In genomic region chr4:12595986-12596385, GRCh38 we compare ENCODE assay signal across 19 cellular contexts.
"Had no signal": no experiment of that assay in that cellular context is flagged by ENCODE, and none has a peak within 500 bp of the region (broad histone marks: within the 10 kb centered on the region; RNA-seq: fewer than 3 reads in every experiment).

No MANE protein-coding gene starts in this region.

- FAIRE-seq: endometrium, TTC549 had no signal

- H3K27ac ChIP-seq: body of pancreas, esophagus muscularis mucosa had no signal

- ATAC-seq: activated naive CD4-positive, alpha-beta T cell treated with anti-CD3 and anti-CD28 coated beads, Interleukin-2, amount 50 U/mL, for 72 hours; body of pancreas; mucosa of descending colon; naive thymus-derived CD8-positive, alpha-beta T cell; sciatic nerve; T-helper 17 cell had no signal

- H3K9me3 ChIP-seq: body of pancreas had no signal

- H3K36me3 ChIP-seq: esophagus muscularis mucosa had no signal

- H3K4me3 ChIP-seq: body of pancreas, esophagus muscularis mucosa, mucosa of descending colon had no signal

- H3K27me3 ChIP-seq: body of pancreas, esophagus muscularis mucosa had no signal

- DNase-seq: activated effector memory CD4-positive, alpha-beta T cell treated with anti-CD3 and anti-CD28 coated beads, Interleukin-2, amount 50 U/mL, for 16 hours; amniotic stem cell; body of pancreas; cerebellar nuclear complex; dermis blood vessel endothelial cell; foreskin melanocyte; mucosa of descending colon; naive thymus-derived CD8-positive, alpha-beta T cell; nucleus accumbens; stimulated activated CD4-positive, alpha-beta T cell treated with anti-CD3 and anti-CD28 coated beads, Interleukin-2, amount 100 ng/mL, for 24 hours; stimulated activated naive CD4-positive, alpha-beta T cell; substantia nigra; T-helper 17 cell; trophoblast cell had no signal

- H3K4me1 ChIP-seq: body of pancreas, esophagus muscularis mucosa had no signal
